ENCODE assay signal across 8 cellular contexts in genomic region chr11:68855205-68855978, GRCh38. TPM values are rescaled to one million over a fixed set of nuclear protein-coding genes. Genes with fewer than 3 reads are reported as not detected.
DNase-seq lines count a peak whose midpoint lies in the region; ATAC-seq and TF ChIP-seq lines count a peak whose summit lies in the region.

No MANE protein-coding gene starts in this region.

- no peak overlapping the region for H3K27ac Mint-ChIP-seq in activated B cell treated with CpG ODN at 0.5 μM for 24 hours
- H3K27ac Mint-ChIP-seq in naive thymus-derived CD8-positive, alpha-beta T cell, result peak overlapping the region in 2 of 10 donors; percentile 41 to 48

- peaks cover 0 to 38% (median 5%) of the 10 kb centered on the region in 4 donors for H3K27me3 ChIP-seq in esophagus squamous epithelium

- WGBS in esophagus squamous epithelium, 2 donors, result 26 to 47% methylated on average over 5 to 6 of the region's 62 CpGs

- H3K36me3 Mint-ChIP-seq in activated B cell treated with CpG ODN at 0.5 μM for 24 hours (ENCODE audit: low read depth), result no peaks in the 10 kb centered on the region
- H3K36me3 Mint-ChIP-seq in naive thymus-derived CD8-positive, alpha-beta T cell, result peaks cover 0 to 2% (median 0%) of the 10 kb centered on the region in 3 donors

- no peaks in the 10 kb centered on the region for H3K36me3 ChIP-seq in esophagus squamous epithelium

- peaks cover 3% of the 10 kb centered on the region for H3K4me1 Mint-ChIP-seq in activated B cell treated with CpG ODN at 0.5 μM for 24 hours
- peaks cover 0 to 5% (median under 1%) of the 10 kb centered on the region in 4 donors for H3K4me1 Mint-ChIP-seq in naive thymus-derived CD8-positive, alpha-beta T cell

- CTCF ChIA-PET in activated B cell treated with CpG ODN at 0.5 μM for 24 hours (lab: Charles Lee), result interaction anchor here (1.4 kb wide), 1 partner anchor 30 kb away, joined by 3 read pairs; no protein-coding TSS in a partner anchor

- POLR2A ChIA-PET in activated B cell treated with CpG ODN at 0.5 μM for 24 hours (lab: Charles Lee), result interaction anchor here (0.6 to 1.0 kb wide), 2 partner anchors 15 to 16 kb away, joined by 4 to 7 read pairs; no protein-coding TSS in a partner anchor
- POLR2A ChIA-PET in naive thymus-derived CD8-positive, alpha-beta T cell (lab: Charles Lee), result interaction anchor here (0.5 to 1.2 kb wide), 3 partner anchors 12 to 28 kb away, joined by 3 to 5 read pairs (median 3); no protein-coding TSS in a partner anchor

- peak overlapping the region; percentile 13 to 86 (median 46) for H3K27ac ChIP-seq in esophagus squamous epithelium

- peak overlapping the region; percentile 80 for H3K4me3 Mint-ChIP-seq in activated B cell treated with CpG ODN at 0.5 μM for 24 hours
- peak overlapping the region; percentile 64 to 83 (median 72) for H3K4me3 Mint-ChIP-seq in naive thymus-derived CD8-positive, alpha-beta T cell

- peaks cover 4% of the 10 kb centered on the region for H3K9me3 Mint-ChIP-seq in activated B cell treated with CpG ODN at 0.5 μM for 24 hours
- peaks cover 0 to 3% (median 0%) of the 10 kb centered on the region in 9 donors for H3K9me3 Mint-ChIP-seq in naive thymus-derived CD8-positive, alpha-beta T cell

- TF ChIP-seq CTCF in activated B cell treated with CpG ODN at 0.5 μM for 24 hours (IDR thresholded peaks at IDR 0.05) (no peak), esophagus squamous epithelium (IDR thresholded peaks at IDR 0.05) (peak in 1 of 6 experiments; percentile 26)

- intact Hi-C loops in activated B cell treated with CpG ODN at 0.5 μM for 24 hours (cut with micrococcal nuclease) (no loop called here), esophagus squamous epithelium (cut with DNase I) (no loop called here)

- peak; percentile 54 for ATAC-seq in activated B cell treated with CpG ODN at 0.5 μM for 24 hours (ENCODE audit: low read depth)
- peak; percentile 53 to 81 for ATAC-seq in naive thymus-derived CD8-positive, alpha-beta T cell
- no peak for ATAC-seq in HG03439 (IDR thresholded peaks at IDR 0.05; ENCODE audit: unreplicated experiment)
- ATAC-seq in HG02798 (IDR thresholded peaks at IDR 0.05; ENCODE audit: poor library complexity, unreplicated experiment), result no peak
- ATAC-seq in GM19395 (IDR thresholded peaks at IDR 0.05; ENCODE audit: unreplicated experiment), result no peak

- no peak for TF ChIP-seq POLR2A in esophagus squamous epithelium (IDR thresholded peaks at IDR 0.05)

- H3K9me3 ChIP-seq in esophagus squamous epithelium, result no peaks in the 10 kb centered on the region

- peak overlapping the region; percentile 2 to 72 (median 44) for H3K4me3 ChIP-seq in esophagus squamous epithelium

- DNase-seq in activated T-cell treated with anti-CD3 and anti-CD28 coated beads, Interleukin-2, amount 50 U/mL, for 1 hour, result peak; percentile 49
- DNase-seq in activated T-cell treated with anti-CD3 and anti-CD28 coated beads for 4 hours (no peak), activated B cell treated with CpG ODN at 0.5 μM for 24 hours (peak; percentile 24), esophagus squamous epithelium (lab: John Stamatoyannopoulos, UW) (no peak)
- DNase-seq in naive thymus-derived CD8-positive, alpha-beta T cell, result peak in 3 of 10 donors; percentile 13 to 23 (median 15)

- H3K27me3 Mint-ChIP-seq in activated B cell treated with CpG ODN at 0.5 μM for 24 hours, result peaks cover 20% of the 10 kb centered on the region
- peaks cover 14 to 22% (median 20%) of the 10 kb centered on the region in 5 donors for H3K27me3 Mint-ChIP-seq in naive thymus-derived CD8-positive, alpha-beta T cell

- peaks cover 12 to 37% (median 19%) of the 10 kb centered on the region in 3 donors for H3K4me1 ChIP-seq in esophagus squamous epithelium

RNA-seq across cellular contexts. Expression of gene CPT1A, which starts 13.7 kb away (rescaled TPM):
- 16.7 and 17.2 TPM in 2 replicates for total RNA-seq in activated B cell treated with CpG ODN at 0.5 μM for 24 hours
- total RNA-seq in esophagus squamous epithelium, result 10 to 100 TPM; 14.7 to 56.1 (median 27.6) TPM
- 10 to 100 TPM; 23.3 to 34.4 TPM for total RNA-seq in naive thymus-derived CD8-positive, alpha-beta T cell
- 1 to 10 TPM; 3.1 to 4.7 (median 3.4) TPM for polyA plus RNA-seq in naive thymus-derived CD8-positive, alpha-beta T cell

RNA-seq across cellular contexts. Expression of gene MRPL21, which starts 48.2 kb away (rescaled TPM):
- 49.9 and 60.0 TPM in 2 replicates for total RNA-seq in activated B cell treated with CpG ODN at 0.5 μM for 24 hours
- 10 to 100 TPM; 39.7 to 81.5 (median 48.6) TPM for total RNA-seq in esophagus squamous epithelium
- 10 to 100 TPM; 40.7 to 41.4 TPM for total RNA-seq in naive thymus-derived CD8-positive, alpha-beta T cell
- polyA plus RNA-seq in naive thymus-derived CD8-positive, alpha-beta T cell, result 100 to 1,000 TPM; 109 to 134 (median 127) TPM

RNA-seq across cellular contexts. Expression of gene IGHMBP2, which starts 48.3 kb away (rescaled TPM):
- total RNA-seq in activated B cell treated with CpG ODN at 0.5 μM for 24 hours (24.2 and 33.8 TPM in 2 replicates), esophagus squamous epithelium (10 to 100 TPM in 3 of 4 donors, 1 to 10 TPM in 1; 9.7 to 15.3 (median 12.8) TPM)
- total RNA-seq in naive thymus-derived CD8-positive, alpha-beta T cell, result 10 to 100 TPM; 28.5 to 32.5 TPM
- 10 to 100 TPM in 1 of 3 donors, 1 to 10 TPM in 2; 5.1 to 10.5 (median 6.0) TPM for polyA plus RNA-seq in naive thymus-derived CD8-positive, alpha-beta T cell

Comparison
In these comparisons a context has a peak if more than half of its experiments do, and no peak if none do; other contexts are left out.
1. DNase-seq: peak in activated T-cell treated with anti-CD3 and anti-CD28 coated beads, Interleukin-2, amount 50 U/mL, for 1 hour (single experiment) and activated B cell treated with CpG ODN at 0.5 μM for 24 hours (single experiment); none in activated T-cell treated with anti-CD3 and anti-CD28 coated beads for 4 hours (single experiment) and esophagus squamous epithelium (single experiment).
2. ATAC-seq: peak in activated B cell treated with CpG ODN at 0.5 μM for 24 hours (single experiment) and naive thymus-derived CD8-positive, alpha-beta T cell (2 of 2); none in HG03439 (single experiment), HG02798 (single experiment) and GM19395 (single experiment).